In the genomic region with DNA sequence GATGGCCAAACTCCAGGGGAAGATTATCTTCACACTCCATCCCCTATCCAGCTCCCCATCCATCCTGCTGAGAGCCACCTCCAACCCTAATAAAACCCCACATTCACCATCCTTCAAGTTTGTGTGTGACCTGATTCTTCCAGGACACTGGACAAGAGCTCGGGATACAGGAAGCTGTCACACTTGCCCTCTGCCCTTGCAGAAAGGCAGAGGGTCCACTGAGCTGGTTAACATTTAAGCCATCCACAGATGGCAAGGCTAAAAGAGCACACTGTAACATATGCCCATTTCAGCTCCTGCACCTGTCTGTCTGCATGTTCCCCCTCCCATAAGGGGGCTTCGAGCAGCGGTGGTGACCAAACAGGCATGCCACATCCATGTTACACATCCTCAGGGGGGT, we compare ENCODE assay signal across 25 cellular contexts.
"Had no signal": no experiment of that assay in that cellular context is flagged by ENCODE, and none has a peak within 500 bp of the region (broad histone marks: within the 10 kb centered on the region; RNA-seq: fewer than 3 reads in every experiment).

No MANE protein-coding gene starts in this region.

- H3K4me1 ChIP-seq: SJSA1 had no signal

- H3K9me3 ChIP-seq: MG63, SJSA1 had no signal

- FAIRE-seq: RCC 7860 had no signal

- H3K27me3 ChIP-seq: MG63, SJSA1 had no signal

- DNase-seq: IMR-90, Karpas-422, KG1, MG63, NCI-H1092, NCI-H1105 treated with DMSO at 0.1 percent for 48 hours, NCI-H1417 treated with DMSO at 0.1 percent for 48 hours, NCI-H146, NCI-H1694 treated with DMSO at 0.1 percent for 48 hours, NCI-H1930, NCI-H2081, NCI-H2107, NCI-H2171, NCI-H226, NCI-H446, NCI-H510A, NCI-H524 treated with DMSO at 0.1 percent for 48 hours, NCI-H69, NCI-H774, Right ventricle myocardium superior, RPMI8226, SIG-M5 had no signal

- H3K27ac ChIP-seq: SJSA1, SK-N-MC had no signal

- H3K36me3 ChIP-seq: MG63, SJSA1 had no signal

- H3K4me3 ChIP-seq: MG63, SJSA1, SK-N-MC had no signal
